35 cellular contexts compared by ENCODE assay signal in the genomic region with DNA sequence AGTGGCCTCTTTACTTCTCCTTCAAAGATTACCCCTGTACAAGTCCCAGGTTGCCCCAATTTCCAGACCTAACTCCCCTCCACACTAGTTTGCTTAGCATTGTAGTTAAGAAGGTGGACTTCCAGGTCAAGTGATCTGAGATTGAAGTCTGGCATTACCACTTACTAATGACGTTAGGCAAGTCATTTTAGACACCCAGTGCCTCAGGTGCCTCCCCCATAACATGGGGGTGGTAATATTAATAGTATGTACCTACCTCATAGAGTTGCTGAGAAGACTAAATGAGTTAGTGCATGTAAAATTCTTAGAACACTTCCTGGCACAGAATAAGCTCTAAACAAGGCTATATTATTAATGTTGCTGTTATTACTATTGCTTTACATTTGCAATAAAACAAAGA.
"Had no signal": no experiment of that assay in that cellular context is flagged by ENCODE, and none has a peak within 500 bp of the region (broad histone marks: within the 10 kb centered on the region; RNA-seq: fewer than 3 reads in every experiment).

No MANE protein-coding gene starts in this region.

- H3K9ac ChIP-seq: KMS-11 had no signal

- H3K36me3 ChIP-seq: MG63 had no signal

- H3K27ac ChIP-seq: KMS-11 had no signal

- H3K4me2 ChIP-seq: KMS-11 had no signal

- H3K27me3 ChIP-seq: MG63 had no signal

- DNase-seq: Karpas-422, Kasumi-1, KG1, MG63, MM.1S, MV-4-11, NCI-H1048, NCI-H1092, NCI-H1092 treated with DMSO at 0.1 percent for 48 hours, NCI-H1105, NCI-H1105 treated with DMSO at 0.1 percent for 48 hours, NCI-H1417, NCI-H1417 treated with DMSO at 0.1 percent for 48 hours, NCI-H1436, NCI-H1436 treated with DMSO at 0.1 percent for 48 hours, NCI-H146, NCI-H1694, NCI-H1694 treated with DMSO at 0.1 percent for 48 hours, NCI-H187, NCI-H187 treated with DMSO at 0.1 percent for 48 hours, NCI-H1930, NCI-H2029, NCI-H2029 treated with DMSO at 0.1 percent for 48 hours, NCI-H2081, NCI-H2081 treated with DMSO at 0.1 percent for 48 hours, NCI-H2107, NCI-H2171, NCI-H2171 treated with DMSO at 0.1 percent for 48 hours, NCI-H2227 treated with DMSO at 0.1 percent for 48 hours, NCI-H226, NCI-H345, NCI-H446, NCI-H446 treated with DMSO at 0.1 percent for 48 hours, NCI-H510A had no signal

- H3K9me3 ChIP-seq: MG63 had no signal

- H3K4me3 ChIP-seq: MG63 had no signal
